1 cellular context compared by ENCODE assay signal in genomic region chr13:104779311-104779710, GRCh38.
TF ChIP-seq lines count a peak whose summit lies in the region.

No MANE protein-coding gene starts in this region.

TF ChIP-seq in WTC11, 78 proteins besides CTCF, POLR2A, EP300 and RAD21 (continued from another document):
- TF ChIP-seq E2F4 (CRISPR knock-in tag; IDR thresholded peaks at IDR 0.05; ENCODE audit: borderline replicate concordance, low read depth): no peak
- TF ChIP-seq PRRX2 (CRISPR knock-in tag; IDR thresholded peaks at IDR 0.05): no peak
- no peak for TF ChIP-seq NR3C1 (CRISPR knock-in tag; conservative IDR thresholded peaks at IDR 0.05; ENCODE audit: low read depth)
- TF ChIP-seq, protein P1, sequence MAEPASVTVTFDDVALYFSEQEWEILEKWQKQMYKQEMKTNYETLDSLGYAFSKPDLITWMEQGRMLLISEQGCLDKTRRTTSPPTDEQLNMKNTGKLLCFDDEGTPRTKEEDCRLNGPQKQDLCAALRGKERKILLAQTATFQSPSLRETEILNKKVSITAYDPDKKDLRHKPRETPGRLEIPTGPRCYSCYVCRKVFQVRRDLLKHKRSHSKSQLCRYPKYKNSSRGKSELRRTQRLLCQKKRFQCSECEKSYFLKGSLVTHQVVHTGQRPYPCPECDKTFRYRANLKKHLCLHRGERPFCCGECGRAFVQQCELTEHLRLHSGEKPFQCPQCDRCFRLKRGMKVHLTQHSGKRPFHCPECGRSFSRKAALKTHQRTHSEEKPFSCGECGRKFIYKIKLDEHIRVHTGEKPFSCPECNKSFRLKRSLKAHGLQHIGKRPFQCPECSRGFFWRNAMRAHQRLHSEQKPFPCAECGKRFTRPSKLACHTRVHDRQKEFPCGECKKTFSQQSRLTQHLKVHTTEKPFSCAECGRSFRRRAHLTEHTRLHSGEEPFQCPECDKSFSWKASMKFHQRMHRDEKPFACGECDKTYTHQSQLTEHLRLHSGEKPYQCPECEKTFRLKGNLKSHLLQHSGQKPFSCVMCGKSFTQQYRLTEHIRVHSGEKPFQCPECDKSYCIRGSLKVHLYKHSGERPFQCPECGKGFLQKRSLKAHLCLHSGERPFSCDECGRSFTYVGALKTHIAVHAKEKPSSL (CRISPR knock-in tag; conservative IDR thresholded peaks at IDR 0.05): no peak
TF ChIP-seq in WTC11: peak in this region for 0.
